12 cellular contexts compared by ENCODE assay signal in the genomic region with DNA sequence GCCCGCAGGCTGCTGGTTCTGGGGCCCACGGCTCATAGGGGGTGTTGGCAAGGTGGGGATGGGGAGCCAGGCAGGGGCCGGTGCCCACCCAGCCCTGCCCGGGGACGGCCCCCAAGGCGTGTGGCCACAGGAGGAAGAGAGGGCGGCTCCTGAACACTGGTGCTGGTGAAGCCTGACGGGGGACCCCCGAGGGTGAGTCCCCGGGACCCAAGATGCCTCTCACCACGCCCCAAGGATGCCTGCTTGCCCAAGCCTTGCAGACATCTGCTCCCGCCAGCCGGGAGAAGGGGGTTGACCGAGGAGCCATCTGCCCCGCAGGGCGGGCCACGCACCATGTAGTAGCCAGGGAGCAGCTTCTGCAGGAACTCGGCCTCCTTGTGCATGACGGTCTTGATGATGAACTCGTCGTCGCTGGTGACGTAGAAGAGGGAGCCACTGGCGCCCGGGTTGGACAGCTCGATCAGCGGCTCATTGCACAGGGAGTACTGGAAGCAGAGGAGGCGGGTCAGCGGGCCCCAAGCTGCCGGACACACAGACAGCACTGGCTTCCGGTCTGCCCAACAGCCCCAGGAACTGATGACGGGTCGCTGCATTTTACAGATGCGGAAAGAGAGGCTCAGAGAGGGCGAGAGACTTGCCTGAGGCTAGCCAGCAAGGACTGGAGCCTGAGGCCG. TPM values are rescaled to one million over a fixed set of nuclear protein-coding genes. Genes with fewer than 3 reads are reported as not detected.
DNase-seq lines count a peak whose midpoint lies in the region; TF ChIP-seq lines count a peak whose summit lies in the region.
"Had no signal": no experiment of that assay in that cellular context is flagged by ENCODE, and none has a peak within 500 bp of the region (broad histone marks: within the 10 kb centered on the region; RNA-seq: fewer than 3 reads in every experiment).

No MANE protein-coding gene starts in this region.

- no peaks in the 10 kb centered on the region for H3F3A ChIP-seq in neural progenitor cell (ENCODE audit: low read depth)

- no peak overlapping the region for H2AFZ ChIP-seq in neural progenitor cell (replicated peaks)

- intact Hi-C loops in sigmoid colon (cut with DNase I) = no loop called here
- intact Hi-C loops in left ventricle myocardium inferior (cut with micrococcal nuclease) = no loop called here

- peaks cover 52 to 97% (median 82%) of the 10 kb centered on the region in 4 donors for H3K36me3 ChIP-seq in sigmoid colon
- peaks cover 87% of the 10 kb centered on the region for H3K36me3 ChIP-seq in left ventricle myocardium inferior
- no peaks in the 10 kb centered on the region for H3K36me3 ChIP-seq in neural progenitor cell

- DNase-seq in ELR (ENCODE audit: low read depth) (peak; percentile 96), NCI-H524 treated with DMSO at 0.1 percent for 48 hours (lab: John Stamatoyannopoulos, UW) (peak; percentile 97), dermis blood vessel endothelial cell (peak; percentile 19), sigmoid colon (no peak), SKM-1 treated with dmso at 0.1 percent for 144 hours (lab: John Stamatoyannopoulos, UW; ENCODE audit: unreplicated experiment) (no peak), SIG-M5 treated with dmso at 0.1 percent for 504 hours (lab: John Stamatoyannopoulos, UW; ENCODE audit: unreplicated experiment) (no peak), left ventricle myocardium inferior (no peak), neural progenitor cell (ENCODE audit: low spot score) (no peak)
- DNase-seq: activated CD4-positive, alpha-beta T cell treated with anti-CD3 and anti-CD28 coated beads, Interleukin-2, amount 50 U/mL, for 48 hours; activated effector memory CD4-positive, alpha-beta T cell treated with Interleukin-2 at 50 U/mL for 16 hours; NCI-H2029 had no signal

- TF ChIP-seq EP300 in sigmoid colon (IDR thresholded peaks at IDR 0.05) = no peak

- H3K27ac ChIP-seq in sigmoid colon (peak overlapping the region in 3 of 4 donors; percentile 12 to 57 (median 37)), left ventricle myocardium inferior (replicated peaks) (no peak overlapping the region), neural progenitor cell (no peak overlapping the region)

- no peak for TF ChIP-seq POLR2A in sigmoid colon (IDR thresholded peaks at IDR 0.05)

- H3K4me1 Mint-ChIP-seq in neural progenitor cell = no peaks in the 10 kb centered on the region

- H3K4me3 ChIP-seq in sigmoid colon (no peak overlapping the region), left ventricle myocardium inferior (no peak overlapping the region), neural progenitor cell (no peak overlapping the region)

- H3K9ac ChIP-seq in neural progenitor cell = no peak overlapping the region

- H4K20me1 ChIP-seq in neural progenitor cell (ENCODE audit: low read depth) = no peaks in the 10 kb centered on the region

- H3K36me3 Mint-ChIP-seq in neural progenitor cell = peaks cover 2% of the 10 kb centered on the region

- H3K4me2 ChIP-seq in neural progenitor cell = no peak overlapping the region

- no peaks in the 10 kb centered on the region for H3K27me3 ChIP-seq in sigmoid colon
- no peaks in the 10 kb centered on the region for H3K27me3 ChIP-seq in left ventricle myocardium inferior (ENCODE audit: low read depth)
- no peaks in the 10 kb centered on the region for H3K27me3 ChIP-seq in neural progenitor cell

- H3K79me2 ChIP-seq in neural progenitor cell (ENCODE audit: low read depth) = no peaks in the 10 kb centered on the region

- no peaks in the 10 kb centered on the region for H3K4me1 ChIP-seq in sigmoid colon
- H3K4me1 ChIP-seq in left ventricle myocardium inferior = peaks cover 7% of the 10 kb centered on the region
- H3K4me1 ChIP-seq in neural progenitor cell = no peaks in the 10 kb centered on the region

- 87 to 93% methylated on average over 36 of the region's 36 CpGs for WGBS in sigmoid colon, 2 donors

- TF ChIP-seq CTCF in sigmoid colon (IDR thresholded peaks at IDR 0.05) = no peak
- no peak for TF ChIP-seq CTCF in left ventricle myocardium inferior (IDR thresholded peaks at IDR 0.05; ENCODE audit: borderline replicate concordance)
- no peak for TF ChIP-seq CTCF in neural progenitor cell (IDR thresholded peaks at IDR 0.05)

- H3K27me3 Mint-ChIP-seq in neural progenitor cell (ENCODE audit: insufficient read depth, low read depth) = peaks cover 7% of the 10 kb centered on the region

- H3K9me3 ChIP-seq in sigmoid colon (no peaks in the 10 kb centered on the region), left ventricle myocardium inferior (replicated peaks) (no peaks in the 10 kb centered on the region), neural progenitor cell (ENCODE audit: low read depth) (no peaks in the 10 kb centered on the region)

- no peak overlapping the region for H3K27ac Mint-ChIP-seq in neural progenitor cell
- H3K27ac Mint-ChIP-seq: T-helper 1 cell treated with Interleukin-12 subunit alpha and Interleukin-12 subunit beta and Interleukin-4 antibody, amounts not matched to agents 30 μg/mL and 1 μg/mL, for 36 hours had no signal

- no peak overlapping the region for H3K4me3 Mint-ChIP-seq in neural progenitor cell
- H3K4me3 Mint-ChIP-seq: T-helper 1 cell treated with Interleukin-12 subunit alpha and Interleukin-12 subunit beta and Interleukin-4 antibody, amounts not matched to agents 30 μg/mL and 1 μg/mL, for 36 hours had no signal

- no peaks in the 10 kb centered on the region for H3K9me3 Mint-ChIP-seq in neural progenitor cell
- H3K9me3 Mint-ChIP-seq: T-helper 1 cell treated with Interleukin-12 subunit alpha and Interleukin-12 subunit beta and Interleukin-4 antibody, amounts not matched to agents 30 μg/mL and 1 μg/mL, for 36 hours had no signal

RNA-seq across cellular contexts. Expression of a gene that starts 29.6 kb away (rescaled TPM):
- 30.8 and 39.2 TPM in 2 replicates for total RNA-seq in dermis blood vessel endothelial cell
- 10 to 100 TPM; 15.5 to 23.9 (median 23.4) TPM for total RNA-seq in sigmoid colon
- polyA plus RNA-seq in sigmoid colon = 10 to 100 TPM in 1 of 3 donors, 1 to 10 TPM in 2; 6.2 to 20.5 (median 9.0) TPM
- total RNA-seq in left ventricle myocardium inferior = 14.5 TPM
- total RNA-seq in neural progenitor cell (ENCODE audit: low replicate concordance) = 6.0 and 35.4 TPM in 2 replicates

RNA-seq across cellular contexts. Expression of a gene that starts 44.1 kb away (rescaled TPM):
- total RNA-seq in dermis blood vessel endothelial cell = 57.7 and 75.6 TPM in 2 replicates
- total RNA-seq in sigmoid colon = 10 to 100 TPM; 27.8 to 68.7 (median 44.2) TPM
- 10 to 100 TPM in 2 of 3 donors, 1 to 10 TPM in 1; 7.8 to 21.0 (median 11.6) TPM for polyA plus RNA-seq in sigmoid colon
- total RNA-seq in left ventricle myocardium inferior = 31.6 TPM
- total RNA-seq in neural progenitor cell (ENCODE audit: low replicate concordance) = 8.6 and 26.6 TPM in 2 replicates

RNA-seq across cellular contexts. Expression of a gene that starts 49.5 kb away (rescaled TPM):
- 1.3 and 1.7 TPM in 2 replicates for total RNA-seq in dermis blood vessel endothelial cell
- total RNA-seq in sigmoid colon = 1 to 10 TPM in 1 of 4 donors, under 1 TPM in 3; 0.36 to 3.6 (median 0.68) TPM
- 1 to 10 TPM in 1 of 3 donors, under 1 TPM in 1, not detected in 1; 0.69 to 1.4 TPM for polyA plus RNA-seq in sigmoid colon
- total RNA-seq in left ventricle myocardium inferior = 2.3 TPM
- 0.09 TPM in 1 of 2 replicates, not detected in the other for total RNA-seq in neural progenitor cell (ENCODE audit: low replicate concordance)

RNA-seq across cellular contexts. Expression of a gene that starts 52.0 kb away (rescaled TPM):
- total RNA-seq in dermis blood vessel endothelial cell = 0.09 and 0.51 TPM in 2 replicates
- 1 to 10 TPM in 1 of 4 donors, under 1 TPM in 2, not detected in 1; 0.33 to 2.8 (median 0.36) TPM for total RNA-seq in sigmoid colon
- 100 to 1,000 TPM; 158 to 245 (median 168) TPM for polyA plus RNA-seq in sigmoid colon
- not detected for total RNA-seq in left ventricle myocardium inferior
- total RNA-seq in neural progenitor cell (ENCODE audit: low replicate concordance) = 14.7 and 32.5 TPM in 2 replicates

Comparison
In these comparisons a context has a peak if more than half of its experiments do, and no peak if none do; other contexts are left out.
1. DNase-seq: peak in ELR (single experiment), NCI-H524 treated with DMSO at 0.1 percent for 48 hours (single experiment) and dermis blood vessel endothelial cell (single experiment); none in sigmoid colon (single experiment), SKM-1 treated with dmso at 0.1 percent for 144 hours (single experiment), SIG-M5 treated with dmso at 0.1 percent for 504 hours (single experiment), left ventricle myocardium inferior (single experiment) and neural progenitor cell (single experiment).
2. H3K27ac ChIP-seq: peak in sigmoid colon (3 of 4); none in left ventricle myocardium inferior (single experiment) and neural progenitor cell (single experiment).